ENCODE assay signal across 8 cellular contexts in genomic region chr7:30977896-30978564, GRCh38. TPM values are rescaled to one million over a fixed set of nuclear protein-coding genes. Genes with fewer than 3 reads are reported as not detected.
DNase-seq lines count a peak whose midpoint lies in the region; ATAC-seq, FAIRE-seq and TF ChIP-seq lines count a peak whose summit lies in the region.

No MANE protein-coding gene starts in this region.

- no peak overlapping the region for H3K4me3 ChIP-seq in PC-9
- H3K4me3 ChIP-seq in small intestine (ENCODE audit: low read depth in 1 of 2, low read length in 2 of 2), result no peak overlapping the region

- H3K9me3 Mint-ChIP-seq in activated naive CD4-positive, alpha-beta T cell treated with anti-CD3 and anti-CD28 coated beads, Interleukin-2, amount 10 ng/mL, durations not matched to agents 7 days and 5 days, result no peaks in the 10 kb centered on the region
- H3K9me3 Mint-ChIP-seq in immature natural killer cell, result no peaks in the 10 kb centered on the region

- H4K20me1 ChIP-seq in PC-9 (ENCODE audit: insufficient read depth), result no peaks in the 10 kb centered on the region

- H3K36me3 Mint-ChIP-seq in activated naive CD4-positive, alpha-beta T cell treated with anti-CD3 and anti-CD28 coated beads, Interleukin-2, amount 10 ng/mL, durations not matched to agents 7 days and 5 days, result no peaks in the 10 kb centered on the region
- no peaks in the 10 kb centered on the region for H3K36me3 Mint-ChIP-seq in immature natural killer cell

- no peak overlapping the region for H3K27ac Mint-ChIP-seq in activated naive CD4-positive, alpha-beta T cell treated with anti-CD3 and anti-CD28 coated beads, Interleukin-2, amount 10 ng/mL, durations not matched to agents 7 days and 5 days
- no peak overlapping the region for H3K27ac Mint-ChIP-seq in immature natural killer cell

- FAIRE-seq in small intestine (lab: Jason Lieb, UNC), result no peak

- no peak overlapping the region for H3K27ac ChIP-seq in PC-9
- H3K27ac ChIP-seq in small intestine (ENCODE audit: low read depth in 1 of 2, low read length in 1 of 2), result no peak overlapping the region

- ATAC-seq in esophagus mucosa, result peak; percentile 24

- H3K27me3 ChIP-seq in PC-9 (ENCODE audit: insufficient read depth, low read depth) (peaks cover 41% of the 10 kb centered on the region), small intestine (ENCODE audit: control insufficient read depth in 2 of 2, insufficient read depth in 2 of 2, low read length in 2 of 2) (peaks cover 0 to 4% of the 10 kb centered on the region in 2 donors)

- H3K9me3 ChIP-seq in PC-9 (ENCODE audit: insufficient read depth, low read depth) (no peaks in the 10 kb centered on the region), small intestine (ENCODE audit: control insufficient read depth, low read depth) (no peaks in the 10 kb centered on the region)

- H3K79me2 ChIP-seq in PC-9 (ENCODE audit: low read depth), result no peaks in the 10 kb centered on the region

- H3K27me3 Mint-ChIP-seq in activated naive CD4-positive, alpha-beta T cell treated with anti-CD3 and anti-CD28 coated beads, Interleukin-2, amount 10 ng/mL, durations not matched to agents 7 days and 5 days, result peaks cover 25% of the 10 kb centered on the region
- H3K27me3 Mint-ChIP-seq in immature natural killer cell (ENCODE audit: low read depth in 3 of 3), result peaks cover 5 to 9% (median 7%) of the 10 kb centered on the region in 3 donors

- H3K9me2 ChIP-seq in PC-9 (ENCODE audit: insufficient read depth), result no peaks in the 10 kb centered on the region

- peaks cover 7% of the 10 kb centered on the region for H3K4me1 Mint-ChIP-seq in activated naive CD4-positive, alpha-beta T cell treated with anti-CD3 and anti-CD28 coated beads, Interleukin-2, amount 10 ng/mL, durations not matched to agents 7 days and 5 days
- H3K4me1 Mint-ChIP-seq in immature natural killer cell, result peaks cover 0 to 1% of the 10 kb centered on the region in 2 donors

- DNase-seq in activated naive CD4-positive, alpha-beta T cell treated with anti-CD3 and anti-CD28 coated beads, Interleukin-2, amount 10 ng/mL, durations not matched to agents 7 days and 5 days, result peak; percentile 48
- no peak for DNase-seq in activated naive CD4-positive, alpha-beta T cell treated with anti-CD3 and anti-CD28 coated beads, Interleukin-2, amount 50 U/mL, for 16 hours
- DNase-seq in PC-9, result peak; percentile 57 to 67
- peak; percentile 77 for DNase-seq in small intestine
- no peak for DNase-seq in GM03348 (ENCODE audit: low spot score)
- DNase-seq in immature natural killer cell, result no peak
- no peak for DNase-seq in T-helper 9 cell

- no peak overlapping the region for H2AFZ ChIP-seq in PC-9

- intact Hi-C loops in PC-9 (cut with micrococcal nuclease; ENCODE audit: unreplicated experiment), result loop anchor here (1.0 kb wide), 3 partner anchors 40 to 235 kb away; no protein-coding TSS in a partner anchor

- H3F3A ChIP-seq in PC-9 (ENCODE audit: insufficient read depth, low read depth), result no peaks in the 10 kb centered on the region

- H3K4me1 ChIP-seq in PC-9 (replicated peaks; ENCODE audit: insufficient read depth), result no peaks in the 10 kb centered on the region
- no peaks in the 10 kb centered on the region for H3K4me1 ChIP-seq in small intestine (ENCODE audit: control insufficient read depth in 2 of 2, insufficient read depth in 1 of 2, low read depth in 1 of 2, low read length in 1 of 2)

- POLR2A ChIA-PET in PC-9 (lab: Charles Lee; ENCODE audit: unreplicated experiment), result no interaction called here

- no peak overlapping the region for H3K4me2 ChIP-seq in PC-9

- CTCF ChIA-PET in activated naive CD4-positive, alpha-beta T cell treated with anti-CD3 and anti-CD28 coated beads, Interleukin-2, amount 10 ng/mL, durations not matched to agents 7 days and 5 days (lab: Charles Lee), result interaction anchor here (0.9 to 10.6 kb wide), 7 partner anchors 40 to 180 kb away, joined by 3 to 72 read pairs (median 8); no protein-coding TSS in a partner anchor
- CTCF ChIA-PET in PC-9 (lab: Charles Lee), result interaction anchor here (0.6 kb wide), 1 partner anchor 89 kb away, joined by 3 read pairs; no protein-coding TSS in a partner anchor

- no peak overlapping the region for H3K4me3 Mint-ChIP-seq in activated naive CD4-positive, alpha-beta T cell treated with anti-CD3 and anti-CD28 coated beads, Interleukin-2, amount 10 ng/mL, durations not matched to agents 7 days and 5 days
- H3K4me3 Mint-ChIP-seq in immature natural killer cell, result no peak overlapping the region

- BruUV-seq in PC-9 (replicated peaks; lab: Mats Ljungman, UMichigan), result no TSS peak

- 13 to 35% (median 23%) methylated on average over 9 of the region's 9 CpGs for WGBS in small intestine, 3 donors

- no peaks in the 10 kb centered on the region for H3K36me3 ChIP-seq in PC-9 (ENCODE audit: low read depth)
- H3K36me3 ChIP-seq in small intestine (ENCODE audit: control insufficient read depth in 2 of 2, insufficient read depth in 2 of 2, low read length in 2 of 2), result no peaks in the 10 kb centered on the region

- peak; percentile 81 for TF ChIP-seq CTCF in PC-9 (conservative IDR thresholded peaks at IDR 0.05)

RNA-seq across cellular contexts. Expression of gene GHRHR, which starts 14.3 kb away (rescaled TPM):
- total RNA-seq in PC-9 (2021) (not detected in 2 replicates), esophagus mucosa (not detected)
- polyA plus RNA-seq in small intestine (under 1 TPM in 1 of 3 donors, not detected in 2; 0.07 TPM), immature natural killer cell (not detected)

Comparison
In these comparisons a context has a peak if more than half of its experiments do, and no peak if none do; other contexts are left out.
1. DNase-seq: peak in activated naive CD4-positive, alpha-beta T cell treated with anti-CD3 and anti-CD28 coated beads, Interleukin-2, amount 10 ng/mL, durations not matched to agents 7 days and 5 days (single experiment), PC-9 (2 of 2) and small intestine (single experiment); none in activated naive CD4-positive, alpha-beta T cell treated with anti-CD3 and anti-CD28 coated beads, Interleukin-2, amount 50 U/mL, for 16 hours (single experiment), GM03348 (single experiment), immature natural killer cell (0 of 3) and T-helper 9 cell (single experiment).